ENCODE assay signal across 8 cellular contexts in genomic region chr1:182301467-182302198, GRCh38.
DNase-seq lines count a peak whose midpoint lies in the region; ATAC-seq, FAIRE-seq and TF ChIP-seq lines count a peak whose summit lies in the region.

No MANE protein-coding gene starts in this region.

- H3K27me3 ChIP-seq in body of pancreas, result no peaks in the 10 kb centered on the region
- no peaks in the 10 kb centered on the region for H3K27me3 ChIP-seq in liver (ENCODE audit: control insufficient read depth in 4 of 4, insufficient read depth in 4 of 4, low read length in 3 of 4)

- H3K9ac ChIP-seq in liver (ENCODE audit: low read depth in 1 of 2, low read length in 2 of 2) (no peak overlapping the region), kidney (ENCODE audit: low read length in 2 of 2) (no peak overlapping the region)

- DNase-seq in GF-D8 (lab: John Stamatoyannopoulos, UW), result peak; percentile 30
- peak; percentile 83 for DNase-seq in MV-4-11 (lab: John Stamatoyannopoulos, UW)
- DNase-seq in body of pancreas, result peak; percentile 27 to 73 (median 43)
- DNase-seq in NCI-H2029 (lab: John Stamatoyannopoulos, UW), result no peak
- DNase-seq in kidney, result no peak

- H3K9me3 ChIP-seq in body of pancreas (no peaks in the 10 kb centered on the region), liver (ENCODE audit: control insufficient read depth in 4 of 4, low read length in 3 of 4) (no peaks in the 10 kb centered on the region), kidney (ENCODE audit: control insufficient read depth in 1 of 2, low read length in 2 of 2) (no peaks in the 10 kb centered on the region)

- H3K27ac ChIP-seq in body of pancreas (peak overlapping the region in 3 of 4 donors; percentile 40 to 75 (median 45)), liver (ENCODE audit: low read depth in 1 of 2, low read length in 2 of 2) (no peak overlapping the region), kidney (ENCODE audit: low read depth in 2 of 2, low read length in 2 of 2) (no peak overlapping the region)

- peaks cover 30% of the 10 kb centered on the region for H3K4me1 ChIP-seq in body of pancreas
- peaks cover 0 to 11% (median 2%) of the 10 kb centered on the region in 4 donors for H3K4me1 ChIP-seq in liver (ENCODE audit: control insufficient read depth in 4 of 4, insufficient read depth in 4 of 4, low read length in 3 of 4)
- no peaks in the 10 kb centered on the region for H3K4me1 ChIP-seq in kidney (ENCODE audit: control insufficient read depth in 1 of 2, insufficient read depth in 1 of 2, low read depth in 1 of 2, low read length in 2 of 2)

- no peak overlapping the region for H3K4me3 ChIP-seq in body of pancreas
- H3K4me3 ChIP-seq in liver (ENCODE audit: low read depth in 1 of 3, low read length in 3 of 3), result no peak overlapping the region
- H3K4me3 ChIP-seq in kidney (ENCODE audit: low read length in 2 of 2), result no peak overlapping the region

- FAIRE-seq in kidney (lab: Jason Lieb, UNC), result no peak

- peak in 4 of 7 experiments; percentile 32 to 46 (median 39) for TF ChIP-seq CTCF in body of pancreas (IDR thresholded peaks at IDR 0.05)
- TF ChIP-seq CTCF in liver (IDR thresholded peaks at IDR 0.05; ENCODE audit: low read depth, low read length, missing input control), result no peak
- TF ChIP-seq CTCF in kidney (IDR thresholded peaks at IDR 0.05; ENCODE audit: borderline replicate concordance, extremely low read depth, insufficient read depth), result no peak

- H3K36me3 ChIP-seq in body of pancreas (replicated peaks in 1 of 2; ENCODE audit: insufficient read depth in 1 of 2, low read depth in 2 of 2), result no peaks in the 10 kb centered on the region
- H3K36me3 ChIP-seq in liver (ENCODE audit: control insufficient read depth in 4 of 4, insufficient read depth in 3 of 4, low read depth in 1 of 4, low read length in 3 of 4), result no peaks in the 10 kb centered on the region
- no peaks in the 10 kb centered on the region for H3K36me3 ChIP-seq in kidney (ENCODE audit: control insufficient read depth in 1 of 2, insufficient read depth in 2 of 2, low read length in 2 of 2)

- no peak for TF ChIP-seq POLR2A in body of pancreas (IDR thresholded peaks at IDR 0.05)

- intact Hi-C loops in body of pancreas (cut with DNase I) (no loop called here), kidney (cut with DNase I) (no loop called here)

- WGBS in body of pancreas, 2 donors, result 66 to 80% methylated on average over 9 of the region's 9 CpGs
- WGBS in liver, result 84% methylated on average over 9 of the region's 9 CpGs

- peak; percentile 80 for ATAC-seq in body of pancreas
- no peak for ATAC-seq in HG03521 (IDR thresholded peaks at IDR 0.05; ENCODE audit: unreplicated experiment)
- no peak for ATAC-seq in HG02852 (IDR thresholded peaks at IDR 0.05; ENCODE audit: unreplicated experiment)

- peak; percentile 72 to 76 for TF ChIP-seq RAD21 in liver (IDR thresholded peaks at IDR 0.05)

TF ChIP-seq in liver, 16 proteins besides CTCF, POLR2A, EP300 and RAD21:
- TF ChIP-seq FOXA2 (IDR thresholded peaks at IDR 0.05) (no peak), SP1 (IDR thresholded peaks at IDR 0.05) (peak; percentile 24), EGR1 (IDR thresholded peaks at IDR 0.05; ENCODE audit: low read depth in 2 of 2) (no peak), RXRA (IDR thresholded peaks at IDR 0.05) (peak in 1 of 2 donors; percentile 32), HNF4G (IDR thresholded peaks at IDR 0.05) (no peak), HNF4A (conservative IDR thresholded peaks at IDR 0.05) (peak; percentile 46 to 49), YY1 (IDR thresholded peaks at IDR 0.05) (no peak), JUND (IDR thresholded peaks at IDR 0.05) (no peak), GABPA (IDR thresholded peaks at IDR 0.05 in 1 of 2, conservative IDR thresholded peaks at IDR 0.05 in 1 of 2) (no peak)
- TF ChIP-seq, protein P1, sequence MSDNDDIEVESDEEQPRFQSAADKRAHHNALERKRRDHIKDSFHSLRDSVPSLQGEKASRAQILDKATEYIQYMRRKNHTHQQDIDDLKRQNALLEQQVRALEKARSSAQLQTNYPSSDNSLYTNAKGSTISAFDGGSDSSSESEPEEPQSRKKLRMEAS (IDR thresholded peaks at IDR 0.05), result no peak

Comparison
In these comparisons a context has a peak if more than half of its experiments do, and no peak if none do; other contexts are left out.
1. DNase-seq: peak in GF-D8 (single experiment), MV-4-11 (single experiment) and body of pancreas (4 of 4); none in NCI-H2029 (single experiment) and kidney (single experiment).
2. H3K27ac ChIP-seq: peak in body of pancreas (3 of 4); none in liver (0 of 2) and kidney (0 of 2).
3. CTCF ChIP-seq: peak in body of pancreas (4 of 7); none in liver (single experiment) and kidney (single experiment).